3 cellular contexts compared by ENCODE assay signal in the genomic region with DNA sequence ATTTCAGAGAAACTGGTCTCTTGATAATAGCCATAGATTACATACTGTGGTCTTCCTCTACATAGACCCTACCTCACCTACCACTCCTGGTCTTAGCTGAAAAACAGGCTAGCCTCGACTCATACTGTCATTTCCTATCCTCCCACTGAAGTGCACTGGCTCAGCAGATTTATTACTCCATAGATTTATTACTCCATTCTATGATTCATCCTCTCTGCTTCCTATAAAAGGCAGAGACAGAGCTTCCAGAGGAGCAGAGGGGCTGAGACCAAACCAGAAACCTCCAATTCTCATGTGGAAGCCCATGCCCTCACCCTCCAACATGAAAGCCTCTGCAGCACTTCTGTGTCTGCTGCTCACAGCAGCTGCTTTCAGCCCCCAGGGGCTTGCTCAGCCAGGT.
TF ChIP-seq lines count a peak whose summit lies in the region.

A gene (plus strand): TSS at position 253 of the 400 bp plus-strand sequence. CDS start 70 bp downstream, at position 323.

TF ChIP-seq in A549, 52 proteins besides CTCF, POLR2A, EP300 and RAD21 (continued from another document):
- TF ChIP-seq, protein P1, sequence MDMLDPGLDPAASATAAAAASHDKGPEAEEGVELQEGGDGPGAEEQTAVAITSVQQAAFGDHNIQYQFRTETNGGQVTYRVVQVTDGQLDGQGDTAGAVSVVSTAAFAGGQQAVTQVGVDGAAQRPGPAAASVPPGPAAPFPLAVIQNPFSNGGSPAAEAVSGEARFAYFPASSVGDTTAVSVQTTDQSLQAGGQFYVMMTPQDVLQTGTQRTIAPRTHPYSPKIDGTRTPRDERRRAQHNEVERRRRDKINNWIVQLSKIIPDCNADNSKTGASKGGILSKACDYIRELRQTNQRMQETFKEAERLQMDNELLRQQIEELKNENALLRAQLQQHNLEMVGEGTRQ (IDR thresholded peaks at IDR 0.05), result no peak
- TF ChIP-seq HOXA7 (CRISPR knock-in tag; IDR thresholded peaks at IDR 0.05) (no peak), HOXB5 (CRISPR knock-in tag; IDR thresholded peaks at IDR 0.05) (no peak)
TF ChIP-seq in A549: peak in this region for 0.

TF ChIP-seq in IMR-90, 13 proteins besides CTCF, POLR2A, EP300 and RAD21 (continued from another document):
- TF ChIP-seq, protein P2, sequence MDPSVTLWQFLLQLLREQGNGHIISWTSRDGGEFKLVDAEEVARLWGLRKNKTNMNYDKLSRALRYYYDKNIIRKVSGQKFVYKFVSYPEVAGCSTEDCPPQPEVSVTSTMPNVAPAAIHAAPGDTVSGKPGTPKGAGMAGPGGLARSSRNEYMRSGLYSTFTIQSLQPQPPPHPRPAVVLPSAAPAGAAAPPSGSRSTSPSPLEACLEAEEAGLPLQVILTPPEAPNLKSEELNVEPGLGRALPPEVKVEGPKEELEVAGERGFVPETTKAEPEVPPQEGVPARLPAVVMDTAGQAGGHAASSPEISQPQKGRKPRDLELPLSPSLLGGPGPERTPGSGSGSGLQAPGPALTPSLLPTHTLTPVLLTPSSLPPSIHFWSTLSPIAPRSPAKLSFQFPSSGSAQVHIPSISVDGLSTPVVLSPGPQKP (IDR thresholded peaks at IDR 0.05; ENCODE audit: borderline replicate concordance, low read depth, low read length), result no peak

TF ChIP-seq in SK-N-SH treated with all-trans-retinoic acid at 6 μM for 48 hours, 23 proteins besides CTCF, POLR2A, EP300 and RAD21:
- TF ChIP-seq, protein P3, sequence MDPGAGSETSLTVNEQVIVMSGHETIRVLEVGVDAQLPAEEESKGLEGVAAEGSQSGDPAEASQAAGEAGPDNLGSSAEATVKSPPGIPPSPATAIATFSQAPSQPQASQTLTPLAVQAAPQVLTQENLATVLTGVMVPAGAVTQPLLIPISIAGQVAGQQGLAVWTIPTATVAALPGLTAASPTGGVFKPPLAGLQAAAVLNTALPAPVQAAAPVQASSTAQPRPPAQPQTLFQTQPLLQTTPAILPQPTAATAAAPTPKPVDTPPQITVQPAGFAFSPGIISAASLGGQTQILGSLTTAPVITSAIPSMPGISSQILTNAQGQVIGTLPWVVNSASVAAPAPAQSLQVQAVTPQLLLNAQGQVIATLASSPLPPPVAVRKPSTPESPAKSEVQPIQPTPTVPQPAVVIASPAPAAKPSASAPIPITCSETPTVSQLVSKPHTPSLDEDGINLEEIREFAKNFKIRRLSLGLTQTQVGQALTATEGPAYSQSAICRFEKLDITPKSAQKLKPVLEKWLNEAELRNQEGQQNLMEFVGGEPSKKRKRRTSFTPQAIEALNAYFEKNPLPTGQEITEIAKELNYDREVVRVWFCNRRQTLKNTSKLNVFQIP (CRISPR knock-in tag; IDR thresholded peaks at IDR 0.05; ENCODE audit: borderline replicate concordance, low read depth), result no peak
- no peak for TF ChIP-seq CSDC2 (CRISPR knock-in tag; IDR thresholded peaks at IDR 0.05)
- TF ChIP-seq ZFP30 (CRISPR knock-in tag; IDR thresholded peaks at IDR 0.05), result no peak
- TF ChIP-seq, protein P4, sequence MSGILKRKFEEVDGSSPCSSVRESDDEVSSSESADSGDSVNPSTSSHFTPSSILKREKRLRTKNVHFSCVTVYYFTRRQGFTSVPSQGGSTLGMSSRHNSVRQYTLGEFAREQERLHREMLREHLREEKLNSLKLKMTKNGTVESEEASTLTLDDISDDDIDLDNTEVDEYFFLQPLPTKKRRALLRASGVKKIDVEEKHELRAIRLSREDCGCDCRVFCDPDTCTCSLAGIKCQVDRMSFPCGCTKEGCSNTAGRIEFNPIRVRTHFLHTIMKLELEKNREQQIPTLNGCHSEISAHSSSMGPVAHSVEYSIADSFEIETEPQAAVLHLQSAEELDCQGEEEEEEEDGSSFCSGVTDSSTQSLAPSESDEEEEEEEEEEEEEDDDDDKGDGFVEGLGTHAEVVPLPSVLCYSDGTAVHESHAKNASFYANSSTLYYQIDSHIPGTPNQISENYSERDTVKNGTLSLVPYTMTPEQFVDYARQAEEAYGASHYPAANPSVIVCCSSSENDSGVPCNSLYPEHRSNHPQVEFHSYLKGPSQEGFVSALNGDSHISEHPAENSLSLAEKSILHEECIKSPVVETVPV (CRISPR knock-in tag; IDR thresholded peaks at IDR 0.05), result no peak
- TF ChIP-seq, protein P5, sequence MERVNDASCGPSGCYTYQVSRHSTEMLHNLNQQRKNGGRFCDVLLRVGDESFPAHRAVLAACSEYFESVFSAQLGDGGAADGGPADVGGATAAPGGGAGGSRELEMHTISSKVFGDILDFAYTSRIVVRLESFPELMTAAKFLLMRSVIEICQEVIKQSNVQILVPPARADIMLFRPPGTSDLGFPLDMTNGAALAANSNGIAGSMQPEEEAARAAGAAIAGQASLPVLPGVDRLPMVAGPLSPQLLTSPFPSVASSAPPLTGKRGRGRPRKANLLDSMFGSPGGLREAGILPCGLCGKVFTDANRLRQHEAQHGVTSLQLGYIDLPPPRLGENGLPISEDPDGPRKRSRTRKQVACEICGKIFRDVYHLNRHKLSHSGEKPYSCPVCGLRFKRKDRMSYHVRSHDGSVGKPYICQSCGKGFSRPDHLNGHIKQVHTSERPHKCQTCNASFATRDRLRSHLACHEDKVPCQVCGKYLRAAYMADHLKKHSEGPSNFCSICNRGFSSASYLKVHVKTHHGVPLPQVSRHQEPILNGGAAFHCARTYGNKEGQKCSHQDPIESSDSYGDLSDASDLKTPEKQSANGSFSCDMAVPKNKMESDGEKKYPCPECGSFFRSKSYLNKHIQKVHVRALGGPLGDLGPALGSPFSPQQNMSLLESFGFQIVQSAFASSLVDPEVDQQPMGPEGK (CRISPR knock-in tag; IDR thresholded peaks at IDR 0.05; ENCODE audit: borderline replicate concordance), result no peak
- TF ChIP-seq, protein P6, sequence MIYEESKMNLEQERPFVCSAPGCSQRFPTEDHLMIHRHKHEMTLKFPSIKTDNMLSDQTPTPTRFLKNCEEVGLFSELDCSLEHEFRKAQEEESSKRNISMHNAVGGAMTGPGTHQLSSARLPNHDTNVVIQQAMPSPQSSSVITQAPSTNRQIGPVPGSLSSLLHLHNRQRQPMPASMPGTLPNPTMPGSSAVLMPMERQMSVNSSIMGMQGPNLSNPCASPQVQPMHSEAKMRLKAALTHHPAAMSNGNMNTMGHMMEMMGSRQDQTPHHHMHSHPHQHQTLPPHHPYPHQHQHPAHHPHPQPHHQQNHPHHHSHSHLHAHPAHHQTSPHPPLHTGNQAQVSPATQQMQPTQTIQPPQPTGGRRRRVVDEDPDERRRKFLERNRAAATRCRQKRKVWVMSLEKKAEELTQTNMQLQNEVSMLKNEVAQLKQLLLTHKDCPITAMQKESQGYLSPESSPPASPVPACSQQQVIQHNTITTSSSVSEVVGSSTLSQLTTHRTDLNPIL (CRISPR knock-in tag; IDR thresholded peaks at IDR 0.05; ENCODE audit: low read depth), result no peak
- TF ChIP-seq, protein P7, sequence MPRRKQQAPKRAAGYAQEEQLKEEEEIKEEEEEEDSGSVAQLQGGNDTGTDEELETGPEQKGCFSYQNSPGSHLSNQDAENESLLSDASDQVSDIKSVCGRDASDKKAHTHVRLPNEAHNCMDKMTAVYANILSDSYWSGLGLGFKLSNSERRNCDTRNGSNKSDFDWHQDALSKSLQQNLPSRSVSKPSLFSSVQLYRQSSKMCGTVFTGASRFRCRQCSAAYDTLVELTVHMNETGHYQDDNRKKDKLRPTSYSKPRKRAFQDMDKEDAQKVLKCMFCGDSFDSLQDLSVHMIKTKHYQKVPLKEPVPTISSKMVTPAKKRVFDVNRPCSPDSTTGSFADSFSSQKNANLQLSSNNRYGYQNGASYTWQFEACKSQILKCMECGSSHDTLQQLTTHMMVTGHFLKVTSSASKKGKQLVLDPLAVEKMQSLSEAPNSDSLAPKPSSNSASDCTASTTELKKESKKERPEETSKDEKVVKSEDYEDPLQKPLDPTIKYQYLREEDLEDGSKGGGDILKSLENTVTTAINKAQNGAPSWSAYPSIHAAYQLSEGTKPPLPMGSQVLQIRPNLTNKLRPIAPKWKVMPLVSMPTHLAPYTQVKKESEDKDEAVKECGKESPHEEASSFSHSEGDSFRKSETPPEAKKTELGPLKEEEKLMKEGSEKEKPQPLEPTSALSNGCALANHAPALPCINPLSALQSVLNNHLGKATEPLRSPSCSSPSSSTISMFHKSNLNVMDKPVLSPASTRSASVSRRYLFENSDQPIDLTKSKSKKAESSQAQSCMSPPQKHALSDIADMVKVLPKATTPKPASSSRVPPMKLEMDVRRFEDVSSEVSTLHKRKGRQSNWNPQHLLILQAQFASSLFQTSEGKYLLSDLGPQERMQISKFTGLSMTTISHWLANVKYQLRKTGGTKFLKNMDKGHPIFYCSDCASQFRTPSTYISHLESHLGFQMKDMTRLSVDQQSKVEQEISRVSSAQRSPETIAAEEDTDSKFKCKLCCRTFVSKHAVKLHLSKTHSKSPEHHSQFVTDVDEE (CRISPR knock-in tag; IDR thresholded peaks at IDR 0.05), result no peak
- TF ChIP-seq ZFP3 (CRISPR knock-in tag; IDR thresholded peaks at IDR 0.05), result no peak
- TF ChIP-seq PPARA (CRISPR knock-in tag; IDR thresholded peaks at IDR 0.05; ENCODE audit: borderline replicate concordance), result no peak
- TF ChIP-seq GLIS3 (CRISPR knock-in tag; IDR thresholded peaks at IDR 0.05), result no peak
- TF ChIP-seq ZC3H10 (CRISPR knock-in tag; IDR thresholded peaks at IDR 0.05), result no peak
- TF ChIP-seq ESRRG (CRISPR knock-in tag; IDR thresholded peaks at IDR 0.05), result no peak
- no peak for TF ChIP-seq OSR1 (CRISPR knock-in tag; IDR thresholded peaks at IDR 0.05)
- TF ChIP-seq ISL1 (CRISPR knock-in tag; IDR thresholded peaks at IDR 0.05), result no peak
- no peak for TF ChIP-seq TCF4 (CRISPR knock-in tag; IDR thresholded peaks at IDR 0.05; ENCODE audit: borderline replicate concordance)
- no peak for TF ChIP-seq ZNF70 (CRISPR knock-in tag; IDR thresholded peaks at IDR 0.05)
- TF ChIP-seq BACH2 (CRISPR knock-in tag; IDR thresholded peaks at IDR 0.05; ENCODE audit: borderline replicate concordance), result no peak
- no peak for TF ChIP-seq ZNF8 (CRISPR knock-in tag; IDR thresholded peaks at IDR 0.05)
TF ChIP-seq in SK-N-SH treated with all-trans-retinoic acid at 6 μM for 48 hours: peak in this region for 0.
